Comparison of ENCODE assay signal across 8 cellular contexts in genomic region chr2:8680931-8681760, GRCh38. TPM values are rescaled to one million over a fixed set of nuclear protein-coding genes. Genes with fewer than 3 reads are reported as not detected.
DNase-seq lines count a peak whose midpoint lies in the region; ATAC-seq, FAIRE-seq and TF ChIP-seq lines count a peak whose summit lies in the region.

No MANE protein-coding gene starts in this region.

- H3K9me2 ChIP-seq in GM23248 (ENCODE audit: insufficient read depth) = no peaks in the 10 kb centered on the region

- H3K9me3 ChIP-seq in A549 (no peaks in the 10 kb centered on the region), GM23248 (ENCODE audit: low read depth) (no peaks in the 10 kb centered on the region), right lobe of liver (no peaks in the 10 kb centered on the region)

- H4K20me1 ChIP-seq in GM23248 (ENCODE audit: insufficient read depth) = peaks cover 3% of the 10 kb centered on the region; the same call in 1 of the 2 replicates

- H3K4me3 ChIP-seq in A549 (peak overlapping the region; percentile 68), GM23248 (peak overlapping the region; percentile 85), right lobe of liver (peak overlapping the region; percentile 41 to 68 (median 55))

- FAIRE-seq in A549 (lab: Jason Lieb, UNC) = no peak

- H3K4me2 ChIP-seq in A549 = peak overlapping the region; percentile 86
- H3K4me2 ChIP-seq in GM23248 (ENCODE audit: unreplicated experiment) = peak overlapping the region; percentile 79

- intact Hi-C loops in right lobe of liver (cut with DNase I) = loop anchor here (10.0 kb wide), 2 partner anchors 266 to 1256 kb away; no protein-coding TSS in a partner anchor

- peaks cover 32% of the 10 kb centered on the region for H3K79me2 ChIP-seq in GM23248 (ENCODE audit: insufficient read depth)

- peaks cover 18% of the 10 kb centered on the region for H3K36me3 ChIP-seq in GM23248 (ENCODE audit: low read depth)
- H3K36me3 ChIP-seq in right lobe of liver = no peaks in the 10 kb centered on the region

- H3K4me1 ChIP-seq in A549 (peaks cover 16% of the 10 kb centered on the region), GM23248 (ENCODE audit: insufficient read depth) (peaks cover 35% of the 10 kb centered on the region), right lobe of liver (peaks cover 0 to 18% (median 3%) of the 10 kb centered on the region in 4 donors)

- in situ Hi-C loops in GM23248 (cut with MboI) = loop anchor here (25.0 kb wide), 4 partner anchors 669 to 1569 kb away; no protein-coding TSS in a partner anchor

- ATAC-seq in A549 = peak; percentile 3 to 6; a peak in 3 of 6 replicates
- ATAC-seq in right lobe of liver = no peak
- ATAC-seq in HG02973 (IDR thresholded peaks at IDR 0.05; ENCODE audit: unreplicated experiment) = no peak

- WGBS in A549 (ENCODE audit: missing lambda C conversion rate) = 2% methylated on average over 28 of the region's 29 CpGs
- 1% methylated on average over 27 to 29 of the region's 29 CpGs for WGBS in GM23248 (ENCODE audit: low coverage in 1 of 2, low lambda C conversion rate in 2 of 2, missing lambda C conversion rate in 2 of 2), 2 experiments
- under 1% methylated on average over 28 of the region's 29 CpGs for WGBS in right lobe of liver (ENCODE audit: insufficient coverage, low coverage, low lambda C conversion rate, missing lambda C conversion rate)

- peaks cover 59% of the 10 kb centered on the region for H3F3A ChIP-seq in GM23248 (ENCODE audit: insufficient read depth)

- TF ChIP-seq RAD21 in A549 (conservative IDR thresholded peaks at IDR 0.05 in 1 of 2, IDR thresholded peaks at IDR 0.05 in 1 of 2) = peak in 1 of 2 experiments; percentile 2; a peak in 2 of 5 replicates

- CTCF ChIA-PET in A549 (lab: Yijun Ruan, JAX) = interaction anchor here (0.6 to 4.4 kb wide), 18 partner anchors 9 to 1584 kb away, joined by 3 to 22 read pairs (median 5); no protein-coding TSS in a partner anchor

- peak overlapping the region; percentile 97 to 99 for H3K27ac ChIP-seq in A549
- H3K27ac ChIP-seq in GM23248 = peak overlapping the region; percentile 100
- H3K27ac ChIP-seq in cingulate gyrus (ENCODE audit: low read depth, low read length) = peak overlapping the region; percentile 87
- peak overlapping the region; percentile 98 to 99 (median 98) for H3K27ac ChIP-seq in right lobe of liver

- H3K9ac ChIP-seq in GM23248 = peak overlapping the region; percentile 100

- TF ChIP-seq POLR2A in A549 (IDR thresholded peaks at IDR 0.05; ENCODE audit: low read length) (peak; percentile 23; the same call in 1 of the 2 replicates), right lobe of liver (IDR thresholded peaks at IDR 0.05) (peak; percentile 54)

- peak overlapping the region; percentile 62 for H2AFZ ChIP-seq in GM23248

- TF ChIP-seq EP300 in A549 (IDR thresholded peaks at IDR 0.05) = peak in 1 of 2 experiments; percentile 61; a peak in 1 of 5 replicates

- DNase-seq in A549 (ENCODE audit: low read depth in 1 of 2, low spot score in 1 of 2) (peak in 1 of 2 experiments; percentile 80), GM23248 (peak; percentile 98), NCI-H446 (lab: John Stamatoyannopoulos, UW) (peak; percentile 50 to 75), right lobe of liver (peak; percentile 75 to 84 (median 83))
- DNase-seq in activated CD4-positive, alpha-beta T cell treated with anti-CD3 and anti-CD28 coated beads for 24 hours (ENCODE audit: low read depth in 2 of 2) = peak; percentile 77 to 82
- DNase-seq in stimulated activated CD4-positive, alpha-beta T cell treated with anti-CD3 and anti-CD28 coated beads, Interleukin-4, amount 100 ng/mL, for 24 hours = peak; percentile 94

- POLR2A ChIA-PET in A549 (lab: Yijun Ruan, JAX) = interaction anchor here (0.6 to 3.3 kb wide), 54 partner anchors 10 to 1584 kb away, joined by 3 to 40 read pairs (median 4); no protein-coding TSS in a partner anchor

- TF ChIP-seq CTCF in A549 (IDR thresholded peaks at IDR 0.05) = no peak
- no peak for TF ChIP-seq CTCF in right lobe of liver (IDR thresholded peaks at IDR 0.05)

- H3K27me3 ChIP-seq in GM23248 (replicated peaks; ENCODE audit: insufficient read depth) (no peaks in the 10 kb centered on the region), right lobe of liver (no peaks in the 10 kb centered on the region)

TF ChIP-seq in A549, 52 proteins besides CTCF, POLR2A, EP300 and RAD21:
- no peak for TF ChIP-seq HMGXB4 (CRISPR knock-in tag; IDR thresholded peaks at IDR 0.05; ENCODE audit: borderline replicate concordance)
- TF ChIP-seq SMC3 (IDR thresholded peaks at IDR 0.05) = no peak
- TF ChIP-seq CHD2 (IDR thresholded peaks at IDR 0.05; ENCODE audit: low read length, partially characterized antibody) = peak; percentile 33
- TF ChIP-seq ZFP36 (IDR thresholded peaks at IDR 0.05; ENCODE audit: borderline replicate concordance, partially characterized antibody) = no peak
- peak; percentile 50; the same call in 1 of the 2 replicates for TF ChIP-seq E2F6 (IDR thresholded peaks at IDR 0.05; ENCODE audit: borderline replicate concordance, low read depth)
- no peak for TF ChIP-seq ZC3H11A (IDR thresholded peaks at IDR 0.05)
- TF ChIP-seq TFCP2L1 (CRISPR knock-in tag; IDR thresholded peaks at IDR 0.05) = no peak
- TF ChIP-seq, protein P1, sequence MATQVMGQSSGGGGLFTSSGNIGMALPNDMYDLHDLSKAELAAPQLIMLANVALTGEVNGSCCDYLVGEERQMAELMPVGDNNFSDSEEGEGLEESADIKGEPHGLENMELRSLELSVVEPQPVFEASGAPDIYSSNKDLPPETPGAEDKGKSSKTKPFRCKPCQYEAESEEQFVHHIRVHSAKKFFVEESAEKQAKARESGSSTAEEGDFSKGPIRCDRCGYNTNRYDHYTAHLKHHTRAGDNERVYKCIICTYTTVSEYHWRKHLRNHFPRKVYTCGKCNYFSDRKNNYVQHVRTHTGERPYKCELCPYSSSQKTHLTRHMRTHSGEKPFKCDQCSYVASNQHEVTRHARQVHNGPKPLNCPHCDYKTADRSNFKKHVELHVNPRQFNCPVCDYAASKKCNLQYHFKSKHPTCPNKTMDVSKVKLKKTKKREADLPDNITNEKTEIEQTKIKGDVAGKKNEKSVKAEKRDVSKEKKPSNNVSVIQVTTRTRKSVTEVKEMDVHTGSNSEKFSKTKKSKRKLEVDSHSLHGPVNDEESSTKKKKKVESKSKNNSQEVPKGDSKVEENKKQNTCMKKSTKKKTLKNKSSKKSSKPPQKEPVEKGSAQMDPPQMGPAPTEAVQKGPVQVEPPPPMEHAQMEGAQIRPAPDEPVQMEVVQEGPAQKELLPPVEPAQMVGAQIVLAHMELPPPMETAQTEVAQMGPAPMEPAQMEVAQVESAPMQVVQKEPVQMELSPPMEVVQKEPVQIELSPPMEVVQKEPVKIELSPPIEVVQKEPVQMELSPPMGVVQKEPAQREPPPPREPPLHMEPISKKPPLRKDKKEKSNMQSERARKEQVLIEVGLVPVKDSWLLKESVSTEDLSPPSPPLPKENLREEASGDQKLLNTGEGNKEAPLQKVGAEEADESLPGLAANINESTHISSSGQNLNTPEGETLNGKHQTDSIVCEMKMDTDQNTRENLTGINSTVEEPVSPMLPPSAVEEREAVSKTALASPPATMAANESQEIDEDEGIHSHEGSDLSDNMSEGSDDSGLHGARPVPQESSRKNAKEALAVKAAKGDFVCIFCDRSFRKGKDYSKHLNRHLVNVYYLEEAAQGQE (IDR thresholded peaks at IDR 0.05) = no peak
- no peak for TF ChIP-seq SREBF2 (IDR thresholded peaks at IDR 0.05)
- TF ChIP-seq CEBPB (IDR thresholded peaks at IDR 0.05) = peak; percentile 38 to 49; a peak in 3 of 4 replicates
- peak; percentile 74 for TF ChIP-seq BHLHE40 (IDR thresholded peaks at IDR 0.05; ENCODE audit: low read depth, low read length)
- peak; percentile 29; the same call in 1 of the 2 replicates for TF ChIP-seq GATA3 (IDR thresholded peaks at IDR 0.05; ENCODE audit: borderline replicate concordance)
- TF ChIP-seq JUNB (IDR thresholded peaks at IDR 0.05) = no peak
- TF ChIP-seq MAX (IDR thresholded peaks at IDR 0.05) = peak; percentile 56
- TF ChIP-seq CHD4 (IDR thresholded peaks at IDR 0.05; ENCODE audit: borderline replicate concordance) = peak; percentile 60; the same call in 1 of the 2 replicates
- TF ChIP-seq ESRRA (IDR thresholded peaks at IDR 0.05; ENCODE audit: borderline replicate concordance, low read length) = no peak
- TF ChIP-seq HOXB5 (CRISPR knock-in tag; IDR thresholded peaks at IDR 0.05) = no peak

RNA-seq across cellular contexts. Expression of gene ID2, which starts 0.7 kb away (rescaled TPM):
- 177 and 228 TPM in 2 replicates for polyA plus RNA-seq in A549 (2011; rRNA removed)
- 988 and 1,180 TPM in 2 replicates for polyA plus RNA-seq in A549 (2012; cell fraction: cytosol; rRNA removed)
- 636 and 701 TPM in 2 replicates for polyA plus RNA-seq in A549 (2012; cell fraction: nucleus; rRNA removed)
- polyA plus RNA-seq in A549 (2017; fragmentation: RNase III; extraction: RNeasy Plus Mini Kit Qiagen cat#74134 plus additional on column Dnase treatment) = 87.8 to 221 TPM (median 181 TPM) in 3 replicates
- 112 and 167 TPM in 2 replicates for polyA minus RNA-seq in A549 (2011; rRNA and poly(A)+ RNA removed)
- 548 and 668 TPM in 2 replicates for total RNA-seq in GM23248 (2014; rRNA removed; shearing (Covaris generic))
- 468 and 478 TPM in 2 replicates for polyA plus RNA-seq in GM23248 (2016; fragmentation: Nextera tagmentation; extraction: Ambion mirVana)
- total RNA-seq in right lobe of liver = 100 to 1,000 TPM; 103 to 520 (median 191) TPM

Comparison
In these comparisons a context has a peak if more than half of its experiments do, and no peak if none do; other contexts are left out.
1. ATAC-seq: peak in A549 (2 of 2); none in right lobe of liver (0 of 4) and HG02973 (single experiment).
2. Peak in every context shown above with its lines, with median percentiles within 50 percentile points of each other: H3K27ac ChIP-seq and H3K4me3 ChIP-seq.